ENCODE assay signal across 23 cellular contexts in genomic region chr11:68181719-68182451, GRCh38. TPM values are rescaled to one million over a fixed set of nuclear protein-coding genes. Genes with fewer than 3 reads are reported as not detected.
A peak's percentile ranks its signal among the peaks of the same experiment; 100 is the strongest.
DNase-seq lines count a peak whose midpoint lies in the region; ATAC-seq, FAIRE-seq and TF ChIP-seq lines count a peak whose summit lies in the region.
"Had no signal": no experiment of that assay in that cellular context is flagged by ENCODE, and none has a peak within 500 bp of the region (broad histone marks: within the 10 kb centered on the region; RNA-seq: fewer than 3 reads in every experiment).

No MANE protein-coding gene starts in this region.

- H3K79me2 ChIP-seq in GM12878 (ENCODE audit: control insufficient read depth, insufficient read depth, low read length) = no peaks in the 10 kb centered on the region
- peaks cover 17% of the 10 kb centered on the region for H3K79me2 ChIP-seq in smooth muscle cell (ENCODE audit: low read depth)

- no TSS peak for BruUV-seq in GM12878 (replicated peaks; lab: Mats Ljungman, UMichigan)

- H2BK5ac ChIP-seq in neuronal stem cell (ENCODE audit: low read length) = no peak overlapping the region

- H3K9ac ChIP-seq in GM12878 (ENCODE audit: control insufficient read depth, insufficient read depth, low read length) = no peak overlapping the region
- H3K9ac ChIP-seq in muscle layer of colon (ENCODE audit: low read length) = no peak overlapping the region
- no peak overlapping the region for H3K9ac ChIP-seq in smooth muscle cell (ENCODE audit: low read depth)
- no peak overlapping the region for H3K9ac ChIP-seq in neuronal stem cell (ENCODE audit: low read depth, low read length, poor library complexity)

- H3K27ac ChIP-seq in HEK293 (ENCODE audit: extremely low read depth, low read depth, low read length) = no peak overlapping the region
- H3K27ac ChIP-seq in GM12878 (ENCODE audit: control insufficient read depth, insufficient read depth) = no peak overlapping the region
- peak overlapping the region; percentile 12 for H3K27ac ChIP-seq in muscle layer of colon (ENCODE audit: low read depth, low read length)
- no peak overlapping the region for H3K27ac ChIP-seq in smooth muscle cell (ENCODE audit: low read depth)
- H3K27ac ChIP-seq in breast epithelium = no peak overlapping the region
- no peak overlapping the region for H3K27ac ChIP-seq in neuronal stem cell (replicated peaks; ENCODE audit: low read length)
- H3K27ac ChIP-seq: A549, gastrocnemius medialis had no signal

- no peak overlapping the region for H2BK120ac ChIP-seq in neuronal stem cell (ENCODE audit: low read depth, low read length)

- RAD21 ChIA-PET in GM12878 (lab: Charles Lee; ENCODE audit: unreplicated experiment) = interaction anchor here (1.0 kb wide), 1 partner anchor 17 kb away, joined by 3 read pairs; no protein-coding TSS in a partner anchor

- TF ChIP-seq CTCF in AG09319 (IDR thresholded peaks at IDR 0.05; ENCODE audit: low read depth, low read length) = no peak
- no peak for TF ChIP-seq CTCF in HEK293 (tag by site-specific recombination; IDR thresholded peaks at IDR 0.05)
- TF ChIP-seq CTCF in GM12878 (IDR thresholded peaks at IDR 0.05 in 2 of 3, conservative IDR thresholded peaks at IDR 0.05 in 1 of 3; ENCODE audit: control insufficient read depth in 2 of 3, extremely low read depth in 1 of 3, insufficient read depth in 1 of 3, low read depth in 3 of 3, low read length in 3 of 3) = no peak
- no peak for TF ChIP-seq CTCF in smooth muscle cell (IDR thresholded peaks at IDR 0.05; ENCODE audit: borderline replicate concordance, insufficient read depth, poor library complexity, severe bottlenecking)
- TF ChIP-seq CTCF in breast epithelium (IDR thresholded peaks at IDR 0.05) = no peak

- CTCF ChIA-PET in HEK293 (lab: Yijun Ruan, JAX) (interaction anchor here (0.9 to 1.6 kb wide), 3 partner anchors 25 to 29 kb away, joined by 3 to 6 read pairs (median 4); no protein-coding TSS in a partner anchor), GM12878 (lab: Yijun Ruan, JAX) (interaction anchor here (0.7 to 1.2 kb wide), 3 partner anchors 8 to 29 kb away, joined by 3 to 4 read pairs (median 3); no protein-coding TSS in a partner anchor)

- no peak overlapping the region for H2AK5ac ChIP-seq in neuronal stem cell (ENCODE audit: low read depth, low read length)

- H3K4me3 ChIP-seq in HEK293 (ENCODE audit: low read depth, low read length) = no peak overlapping the region
- H3K4me3 ChIP-seq in GM12878 = no peak overlapping the region
- no peak overlapping the region for H3K4me3 ChIP-seq in muscle layer of colon (ENCODE audit: low read depth in 1 of 2, low read length in 2 of 2)
- H3K4me3 ChIP-seq in smooth muscle cell = no peak overlapping the region
- H3K4me3 ChIP-seq in breast epithelium = no peak overlapping the region
- H3K4me3 ChIP-seq in neuronal stem cell (ENCODE audit: low read length in 2 of 2) = no peak overlapping the region
- H3K4me3 ChIP-seq: A549, ascending aorta, gastrocnemius medialis, lung, upper lobe of left lung had no signal

- H3K9me3 ChIP-seq in HEK293 (ENCODE audit: control insufficient read depth, insufficient read depth, low read depth, low read length) (no peaks in the 10 kb centered on the region), GM12878 (replicated peaks; ENCODE audit: control insufficient read depth, insufficient read depth, low read length) (no peaks in the 10 kb centered on the region), muscle layer of colon (ENCODE audit: low read length) (no peaks in the 10 kb centered on the region), smooth muscle cell (replicated peaks; ENCODE audit: low read depth) (no peaks in the 10 kb centered on the region), breast epithelium (no peaks in the 10 kb centered on the region), neuronal stem cell (replicated peaks in 1 of 2; ENCODE audit: control insufficient read depth in 2 of 2, insufficient read depth in 1 of 2, low read depth in 1 of 2, low read length in 2 of 2) (no peaks in the 10 kb centered on the region)
- H3K9me3 ChIP-seq: A549, ascending aorta, gastrocnemius medialis, upper lobe of left lung had no signal

- H3K4me1 ChIP-seq in HEK293 (ENCODE audit: control insufficient read depth, insufficient read depth, low read length) = no peaks in the 10 kb centered on the region
- H3K4me1 ChIP-seq in GM12878 (ENCODE audit: control insufficient read depth, insufficient read depth, low read length) = 0 out of 2 replicates have a peak, but pooled peaks cover 4% of the 10 kb centered on the region
- H3K4me1 ChIP-seq in muscle layer of colon (ENCODE audit: insufficient read depth, low read length) = no peaks in the 10 kb centered on the region
- no peaks in the 10 kb centered on the region for H3K4me1 ChIP-seq in smooth muscle cell (ENCODE audit: low read depth)
- no peaks in the 10 kb centered on the region for H3K4me1 ChIP-seq in breast epithelium
- H3K4me1 ChIP-seq in neuronal stem cell (ENCODE audit: control insufficient read depth in 2 of 2, insufficient read depth in 1 of 2, low read depth in 1 of 2, low read length in 2 of 2) = no peaks in the 10 kb centered on the region
- H3K4me1 ChIP-seq: A549, ascending aorta, gastrocnemius medialis had no signal

- intact Hi-C loops in GM12878 (cut with micrococcal nuclease; ENCODE audit: unreplicated experiment) = no loop called here
- intact Hi-C loops in breast epithelium (cut with DNase I; ENCODE audit: low total_unique reads) = no loop called here

- no peaks in the 10 kb centered on the region for H3K27me3 ChIP-seq in GM12878 (replicated peaks in 1 of 2; ENCODE audit: control insufficient read depth in 2 of 2, insufficient read depth in 2 of 2, low read length in 1 of 2)
- no peaks in the 10 kb centered on the region for H3K27me3 ChIP-seq in muscle layer of colon (ENCODE audit: control insufficient read depth in 1 of 2, insufficient read depth in 2 of 2, low read length in 2 of 2)
- H3K27me3 ChIP-seq in smooth muscle cell (ENCODE audit: low read depth) = no peaks in the 10 kb centered on the region
- no peaks in the 10 kb centered on the region for H3K27me3 ChIP-seq in breast epithelium
- no peaks in the 10 kb centered on the region for H3K27me3 ChIP-seq in neuronal stem cell (ENCODE audit: control insufficient read depth in 3 of 3, insufficient read depth in 3 of 3, low read depth in 1 of 3, low read length in 3 of 3)
- H3K27me3 ChIP-seq: ascending aorta, gastrocnemius medialis, upper lobe of left lung had no signal

- H3K23ac ChIP-seq in neuronal stem cell (ENCODE audit: low read depth, low read length, poor library complexity) = no peak overlapping the region

- H2BK12ac ChIP-seq in neuronal stem cell (ENCODE audit: low read length) = no peak overlapping the region

- H3K4me2 ChIP-seq in GM12878 (ENCODE audit: control insufficient read depth, insufficient read depth) (no peak overlapping the region), smooth muscle cell (no peak overlapping the region), neuronal stem cell (ENCODE audit: insufficient read depth, low read length, poor library complexity, severe bottlenecking) (no peak overlapping the region)
- H3K4me2 ChIP-seq: A549 had no signal

- no peak for TF ChIP-seq POLR2A in GM12878 (IDR thresholded peaks at IDR 0.05; ENCODE audit: low read depth, low read length)
- TF ChIP-seq POLR2A in breast epithelium (IDR thresholded peaks at IDR 0.05) = no peak

- POLR2A ChIA-PET in HEK293 (lab: Yijun Ruan, JAX) = no interaction called here
- POLR2A ChIA-PET in GM12878 (lab: Charles Lee) = no interaction called here

- WGBS in GM12878 (ENCODE audit: insufficient coverage, insufficient replicate concordance, low lambda C conversion rate, missing lambda C conversion rate) = 62% methylated on average over 7 of the region's 7 CpGs
- 83% methylated on average over 7 of the region's 7 CpGs for WGBS in smooth muscle cell (ENCODE audit: low lambda C conversion rate)
- no CpG with 5 or more reads among the region's 7 CpGs for WGBS in neuronal stem cell (ENCODE audit: extremely low coverage in 2 of 2, insufficient read length in 2 of 2, insufficient replicate concordance in 1 of 2), 2 donors

- SMC1A ChIA-PET in GM12878 (lab: Charles Lee; ENCODE audit: uncharacterized antibody, unreplicated experiment) = interaction anchor here (0.8 to 0.9 kb wide), 2 partner anchors 22 to 57 kb away, joined by 3 read pairs; no protein-coding TSS in a partner anchor

- H4K8ac ChIP-seq in neuronal stem cell (ENCODE audit: low read depth, low read length) = no peak overlapping the region

- DNase-seq in AG09319 (ENCODE audit: extremely low read depth, low read depth) (peak; percentile 4), GM12878 (ENCODE audit: low read depth, low spot score) (no peak), smooth muscle cell (lab: John Stamatoyannopoulos, UW; ENCODE audit: unreplicated experiment) (no peak), breast epithelium (ENCODE audit: low spot score in 2 of 2) (no peak), neuronal stem cell (ENCODE audit: low spot score) (no peak)
- DNase-seq: activated naive CD4-positive, alpha-beta T cell treated with anti-CD3 and anti-CD28 coated beads for 36 hours; activated T-cell treated with anti-CD3 and anti-CD28 coated beads, Interleukin-2, amount 50 U/mL, for 48 hours; C1 segment of cervical spinal cord; Calu3; erythroblast; gastrocnemius medialis; islet precursor cell; NCI-H1048; NCI-H187 treated with DMSO at 0.1 percent for 48 hours; stimulated activated naive CD8-positive, alpha-beta T cell treated with anti-CD3 and anti-CD28 coated beads, Interleukin-15, amount 100 ng/mL, for 72 hours; upper lobe of left lung had no signal

- H4K20me1 ChIP-seq in GM12878 (ENCODE audit: control insufficient read depth, insufficient read depth) (no peaks in the 10 kb centered on the region), smooth muscle cell (ENCODE audit: low read depth) (peaks cover 46% of the 10 kb centered on the region)

- H2AFZ ChIP-seq in GM12878 (ENCODE audit: control insufficient read depth, low read depth, low read length) (no peak overlapping the region), smooth muscle cell (ENCODE audit: low read depth) (no peak overlapping the region), neuronal stem cell (ENCODE audit: low read length) (no peak overlapping the region)

- no peaks in the 10 kb centered on the region for H3F3A ChIP-seq in smooth muscle cell (ENCODE audit: low read depth)

- no peak for TF ChIP-seq EP300 in GM12878 (IDR thresholded peaks at IDR 0.05; ENCODE audit: borderline replicate concordance in 1 of 2, control insufficient read depth in 1 of 2, low read depth in 2 of 2, low read length in 2 of 2)

- no peak overlapping the region for H2BK15ac ChIP-seq in neuronal stem cell (ENCODE audit: low read length)

- no peak for ATAC-seq in GM12878
- ATAC-seq in HG03520 (IDR thresholded peaks at IDR 0.05; ENCODE audit: unreplicated experiment) = no peak
- ATAC-seq: A549; gastrocnemius medialis; HCT116; stimulated activated naive CD8-positive, alpha-beta T cell treated with anti-CD3 and anti-CD28 coated beads, Interleukin-15, amount 100 ng/mL, for 72 hours had no signal

- H3K36me3 ChIP-seq in HEK293 (ENCODE audit: control insufficient read depth in 2 of 2, insufficient read depth in 1 of 2, low read length in 2 of 2) (peaks cover 7 to 62% of the 10 kb centered on the region in 2 experiments), GM12878 (ENCODE audit: control insufficient read depth in 2 of 2, insufficient read depth in 2 of 2, low read length in 1 of 2) (peaks cover 0 to 18% of the 10 kb centered on the region in 2 experiments; a peak in 3 of 4 replicates), muscle layer of colon (ENCODE audit: insufficient read depth, low read length) (peaks cover 48% of the 10 kb centered on the region), smooth muscle cell (ENCODE audit: low read depth) (peaks cover 20% of the 10 kb centered on the region), breast epithelium (no peaks in the 10 kb centered on the region), neuronal stem cell (replicated peaks in 1 of 2; ENCODE audit: control insufficient read depth in 2 of 2, insufficient read depth in 2 of 2, low read length in 2 of 2) (peaks cover 10 to 95% of the 10 kb centered on the region in 2 donors)

- in situ Hi-C loops in GM12878 (cut with MboI) = no loop called here

- H3K4ac ChIP-seq in neuronal stem cell (ENCODE audit: low read length) = no peak overlapping the region

- H4K91ac ChIP-seq in neuronal stem cell (ENCODE audit: low read depth, low read length, poor library complexity) = no peak overlapping the region

- H3K79me1 ChIP-seq in neuronal stem cell (ENCODE audit: low read depth, low read length) = no peaks in the 10 kb centered on the region

- TF ChIP-seq RAD21 in GM12878 (IDR thresholded peaks at IDR 0.05; ENCODE audit: insufficient read depth, low read depth, low read length) = no peak

- FAIRE-seq in GM12878 (lab: Jason Lieb, UNC) = no peak
- FAIRE-seq: A549 had no signal

- H3K14ac ChIP-seq in neuronal stem cell (ENCODE audit: low read length) = no peak overlapping the region

- no peak overlapping the region for H3K18ac ChIP-seq in neuronal stem cell (ENCODE audit: low read length)

RNA-seq across cellular contexts. Expression of gene KMT5B, which starts 31.2 kb away (rescaled TPM):
- total RNA-seq in GM12878 (2013; cell fraction: nucleolus; rRNA removed) = 65.2 and 73.0 TPM in 2 replicates
- 12.5 and 15.5 TPM in 2 replicates for total RNA-seq in GM12878 (2014; rRNA removed)
- total RNA-seq in GM12878 (2014; rRNA removed; fragmentation: Illumina TruSeq; extraction: Trizol) = 18.8 and 19.6 TPM in 2 replicates
- 19.6 and 19.9 TPM in 2 replicates for total RNA-seq in GM12878 (2021)
- polyA plus RNA-seq in GM12878 (2011; ENCODE audit: low read depth) = 11.1 TPM
- 21.8 and 35.3 TPM in 2 replicates for polyA plus RNA-seq in GM12878 (2011; rRNA removed)
- polyA plus RNA-seq in GM12878 (2011; cell fraction: cytosol; rRNA removed) = 8.0 and 9.5 TPM in 2 replicates
- 15.3 and 16.2 TPM in 2 replicates for polyA plus RNA-seq in GM12878 (2011; cell fraction: nucleus; rRNA removed)
- 17.1 and 17.4 TPM in 2 replicates for polyA plus RNA-seq in GM12878 (2012)
- polyA plus RNA-seq in GM12878 (2014; fragmentation: Illumina TruSeq; extraction: Trizol) = 20.5 and 28.2 TPM in 2 replicates
- 1 to 10 TPM; 4.7 to 7.4 TPM for polyA plus RNA-seq in GM12878 (2014; fragmentation: Nextera tagmentation; extraction: Ambion mirVana)
- polyA plus RNA-seq in GM12878 (2014; rRNA removed) = 12.4 and 14.3 TPM in 2 replicates
- 10 to 100 TPM; 16.4 to 20.6 TPM for polyA plus RNA-seq in GM12878 (2016; fragmentation: Nextera tagmentation; extraction: Ambion mirVana)
- 14.3 and 16.9 TPM in 2 replicates for polyA minus RNA-seq in GM12878 (2011; rRNA and poly(A)+ RNA removed)
- 9.6 and 11.4 TPM in 2 replicates for polyA minus RNA-seq in GM12878 (2011; cell fraction: cytosol; rRNA and poly(A)+ RNA removed)
- polyA minus RNA-seq in GM12878 (2011; cell fraction: nucleus; rRNA and poly(A)+ RNA removed) = 7.7 and 17.0 TPM in 2 replicates
- total RNA-seq in smooth muscle cell = 26.5 and 35.0 TPM in 2 replicates
- 32.1 and 32.9 TPM in 2 replicates for polyA plus RNA-seq in smooth muscle cell
- total RNA-seq in breast epithelium = 10 to 100 TPM; 35.2 to 74.6 (median 43.9) TPM
- polyA plus RNA-seq in neuronal stem cell (2013, experiment 1 of 2) = 39.9 TPM
- 39.4 TPM for polyA plus RNA-seq in neuronal stem cell (2013, experiment 2 of 2)
